ENCODE assay signal across 11 cellular contexts in the genomic region with DNA sequence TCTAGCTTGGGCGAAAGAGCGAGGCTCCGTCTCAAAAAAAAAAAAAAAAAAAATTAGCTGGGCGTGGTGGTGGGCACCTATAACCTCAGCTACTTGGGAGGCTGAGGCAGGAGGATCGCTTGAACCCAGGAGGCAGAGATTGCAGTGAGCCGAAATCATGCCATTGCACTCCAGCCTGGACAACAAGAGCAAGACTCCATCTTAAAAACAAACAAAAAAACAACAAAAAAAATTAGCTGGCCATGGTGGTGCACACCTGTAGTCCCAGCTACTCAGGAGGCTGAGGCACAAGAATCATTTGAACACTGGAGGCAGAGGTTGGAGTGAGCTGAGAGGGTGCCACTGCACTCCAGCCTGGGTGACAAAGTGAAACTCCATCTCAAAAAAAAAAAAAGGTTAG. TPM values are rescaled to one million over a fixed set of nuclear protein-coding genes. Genes with fewer than 3 reads are reported as not detected.
DNase-seq lines count a peak whose midpoint lies in the region; ATAC-seq, FAIRE-seq and TF ChIP-seq lines count a peak whose summit lies in the region.
"Not testable (repeated sequence)": the region's sequence is repeated elsewhere in the genome, so short reads cannot be mapped to it uniquely, and the experiment has no call there.
"Had no signal": no experiment of that assay in that cellular context is flagged by ENCODE, and none has a peak within 500 bp of the region (broad histone marks: within the 10 kb centered on the region; RNA-seq: fewer than 3 reads in every experiment).

No MANE protein-coding gene starts in this region.

- H3K9me3 Mint-ChIP-seq in astrocyte (ENCODE audit: unreplicated experiment); endodermal cell; mesothelial cell of epicardium: not testable (repeated sequence)

- TF ChIP-seq POLR2A in gastrocnemius medialis (IDR thresholded peaks at IDR 0.05); vagina (IDR thresholded peaks at IDR 0.05): not testable (repeated sequence)

- POLR2A ChIA-PET in HEK293 (lab: Yijun Ruan, JAX), result not testable (repeated sequence)

- H3K36me3 Mint-ChIP-seq in astrocyte (ENCODE audit: low read depth, unreplicated experiment); endodermal cell (ENCODE audit: low read depth); mesothelial cell of epicardium: not testable (repeated sequence)

- H3K9ac ChIP-seq in astrocyte (ENCODE audit: low read length); endodermal cell (ENCODE audit: extremely low read depth, low read length, poor library complexity, severe bottlenecking): not testable (repeated sequence)

- not testable (repeated sequence) for H3K36me3 ChIP-seq in HEK293 (ENCODE audit: control insufficient read depth in 2 of 2, insufficient read depth in 1 of 2, low read length in 2 of 2); astrocyte (ENCODE audit: insufficient read depth, low read length); endodermal cell (ENCODE audit: control insufficient read depth, insufficient read depth, low read length); gastrocnemius medialis; vagina

- H3K4me2 ChIP-seq in astrocyte (ENCODE audit: low read length), result not testable (repeated sequence)

- not testable (repeated sequence) for H3K9me3 ChIP-seq in HEK293 (ENCODE audit: control insufficient read depth, insufficient read depth, low read depth, low read length); astrocyte (ENCODE audit: insufficient read depth, low read depth, low read length); endodermal cell (ENCODE audit: control insufficient read depth, low read length); gastrocnemius medialis; vagina

- H4K20me1 ChIP-seq in astrocyte (ENCODE audit: insufficient read depth, low read length), result not testable (repeated sequence)

- H3K4me3 Mint-ChIP-seq in astrocyte (ENCODE audit: unreplicated experiment) (peak overlapping the region; percentile 40), endodermal cell (peak overlapping the region; percentile 33), mesothelial cell of epicardium (peak overlapping the region; percentile 17)

- not testable (repeated sequence) for H3K27ac ChIP-seq in HEK293 (ENCODE audit: extremely low read depth, low read depth, low read length); astrocyte (ENCODE audit: low read depth, low read length); endodermal cell (ENCODE audit: low read depth, low read length)
- H3K27ac ChIP-seq in gastrocnemius medialis (peak overlapping the region in 3 of 4 donors; percentile 76 to 81 (median 78)), substantia nigra (ENCODE audit: low read depth, low read length, poor library complexity, severe bottlenecking) (peak overlapping the region; percentile 98), vagina (peak overlapping the region; percentile 90)

- H2AFZ ChIP-seq in astrocyte (ENCODE audit: low read depth, low read length), result not testable (repeated sequence)

- not testable (repeated sequence) for H3K79me2 ChIP-seq in astrocyte (ENCODE audit: insufficient read depth, low read length)

- in situ Hi-C loops in gastrocnemius medialis (cut with MboI; ENCODE audit: low sequenced_read_pairs in 4 of 4), result not testable (repeated sequence)

- 96 to 100% methylated on average over 1 to 6 of the region's 6 CpGs for WGBS in endodermal cell (ENCODE audit: insufficient coverage in 1 of 2, insufficient read length in 1 of 2), 2 experiments

- ATAC-seq in left ventricle myocardium superior, gastrocnemius medialis: not testable (repeated sequence)

- not testable (repeated sequence) for DNase-seq in astrocyte (ENCODE audit: low read depth); endodermal cell; mesothelial cell of epicardium (ENCODE audit: low spot score in 2 of 2, unreplicated experiment in 2 of 2); gastrocnemius medialis; substantia nigra (lab: John Stamatoyannopoulos, UW); vagina (ENCODE audit: extremely low spot score in 2 of 2)
- DNase-seq in left ventricle myocardium superior, result peak; percentile 5

- H3K27ac Mint-ChIP-seq in astrocyte (ENCODE audit: unreplicated experiment), result peak overlapping the region; percentile 62
- H3K27ac Mint-ChIP-seq in endodermal cell, mesothelial cell of epicardium: not testable (repeated sequence)

- H3K4me1 Mint-ChIP-seq in astrocyte (ENCODE audit: low read depth, unreplicated experiment) (peaks cover 15% of the 10 kb centered on the region), endodermal cell (peaks cover 12% of the 10 kb centered on the region), mesothelial cell of epicardium (peaks cover 53% of the 10 kb centered on the region)

- not testable (repeated sequence) for TF ChIP-seq CTCF in HEK293 (tag by site-specific recombination; IDR thresholded peaks at IDR 0.05); astrocyte (IDR thresholded peaks at IDR 0.05; ENCODE audit: insufficient read depth, low read depth, low read length); endodermal cell (conservative IDR thresholded peaks at IDR 0.05); mesothelial cell of epicardium (IDR thresholded peaks at IDR 0.05; ENCODE audit: unreplicated experiment); gastrocnemius medialis (IDR thresholded peaks at IDR 0.05 in 4 of 5, conservative IDR thresholded peaks at IDR 0.05 in 1 of 5); vagina (IDR thresholded peaks at IDR 0.05)

- FAIRE-seq in astrocyte (lab: Jason Lieb, UNC), result not testable (repeated sequence)

- not testable (repeated sequence) for H3K4me3 ChIP-seq in HEK293 (ENCODE audit: low read depth, low read length); astrocyte (ENCODE audit: insufficient read depth, low read depth, low read length); endodermal cell (ENCODE audit: low read length); gastrocnemius medialis; vagina

- not testable (repeated sequence) for H3K4me1 ChIP-seq in HEK293 (ENCODE audit: control insufficient read depth, insufficient read depth, low read length); endodermal cell (ENCODE audit: control insufficient read depth, insufficient read depth, low read length)
- peaks cover 16% of the 10 kb centered on the region for H3K4me1 ChIP-seq in astrocyte (ENCODE audit: insufficient read depth, low read length)
- H3K4me1 ChIP-seq in gastrocnemius medialis, result peaks cover 26 to 40% of the 10 kb centered on the region in 2 donors
- H3K4me1 ChIP-seq in vagina, result peaks cover 51% of the 10 kb centered on the region

- H3K27me3 Mint-ChIP-seq in astrocyte (ENCODE audit: low read depth, unreplicated experiment); endodermal cell (ENCODE audit: insufficient read depth); mesothelial cell of epicardium (ENCODE audit: low read depth): not testable (repeated sequence)

- not testable (repeated sequence) for H3K27me3 ChIP-seq in astrocyte (ENCODE audit: insufficient read depth, low read length); endodermal cell (ENCODE audit: control insufficient read depth, insufficient read depth, low read length, poor library complexity, severe bottlenecking); gastrocnemius medialis; vagina

- CTCF ChIA-PET in HEK293 (lab: Yijun Ruan, JAX), result interaction anchor here (0.7 to 1.8 kb wide), 4 partner anchors 12 to 627 kb away, joined by 3 to 5 read pairs (median 4); partner anchors contain the start of gene CCNL2

- intact Hi-C loops in left ventricle myocardium superior (cut with micrococcal nuclease); gastrocnemius medialis (cut with DNase I; ENCODE audit: low total_unique reads); vagina (cut with DNase I): not testable (repeated sequence)

RNA-seq across cellular contexts. Expression of gene VWA1, which starts 6.5 kb away (rescaled TPM):
- 60.4 and 81.2 TPM in 2 replicates for total RNA-seq in astrocyte
- total RNA-seq in endodermal cell, result 10 to 100 TPM; 12.7 to 17.4 TPM
- 10.3 TPM for polyA plus RNA-seq in endodermal cell (2013, experiment 1 of 2)
- 5.6 TPM for polyA plus RNA-seq in endodermal cell (2013, experiment 2 of 2)
- total RNA-seq in left ventricle myocardium superior, result 13.5 TPM
- total RNA-seq in mesothelial cell of epicardium, result 57.0 to 59.1 TPM (median 57.7 TPM) in 3 replicates
- total RNA-seq in gastrocnemius medialis, result 1 to 10 TPM; 2.1 to 8.3 (median 6.0) TPM
- 35.8 TPM for total RNA-seq in vagina
- total RNA-seq: CD4-positive, alpha-beta T cell had no signal

RNA-seq across cellular contexts. Expression of gene ANKRD65, which starts 7.9 kb away (rescaled TPM):
- total RNA-seq in astrocyte, result 0.64 TPM in 1 of 2 replicates, not detected in the other
- 1 to 10 TPM; 1.6 TPM for total RNA-seq in endodermal cell
- polyA plus RNA-seq in endodermal cell (2013, experiment 1 of 2), result 0.78 TPM
- polyA plus RNA-seq in endodermal cell (2013, experiment 2 of 2), result 1.7 TPM
- total RNA-seq in left ventricle myocardium superior, result 2.1 TPM
- 10.9 to 12.3 TPM (median 11.3 TPM) in 3 replicates for total RNA-seq in mesothelial cell of epicardium
- total RNA-seq in gastrocnemius medialis, result 1 to 10 TPM in 3 of 4 donors, under 1 TPM in 1; 0.16 to 1.8 (median 1.3) TPM
- 3.2 TPM for total RNA-seq in vagina
- total RNA-seq: Calu3; CD4-positive, alpha-beta T cell; HT1080 had no signal

RNA-seq across cellular contexts. Expression of gene ATAD3C, which starts 20.5 kb away (rescaled TPM):
- total RNA-seq in astrocyte, result 1.8 and 2.5 TPM in 2 replicates
- under 1 TPM; 0.55 TPM for total RNA-seq in endodermal cell
- polyA plus RNA-seq in endodermal cell (2013, experiment 1 of 2), result 0.78 TPM
- polyA plus RNA-seq in endodermal cell (2013, experiment 2 of 2), result 0.21 TPM
- total RNA-seq in left ventricle myocardium superior, result 1.9 TPM
- 2.2 to 3.9 TPM (median 2.9 TPM) in 3 replicates for total RNA-seq in mesothelial cell of epicardium
- under 1 TPM in 1 of 4 donors, not detected in 3; 0.07 TPM for total RNA-seq in gastrocnemius medialis
- not detected for total RNA-seq in vagina
- total RNA-seq: HT1080 had no signal

RNA-seq across cellular contexts. Expression of gene MRPL20, which starts 21.9 kb away (rescaled TPM):
- total RNA-seq in astrocyte (87.3 and 88.5 TPM in 2 replicates), endodermal cell (100 to 1,000 TPM; 109 to 129 TPM), left ventricle myocardium superior (155 TPM), mesothelial cell of epicardium (87.9 to 98.2 TPM (median 94.7 TPM) in 3 replicates), gastrocnemius medialis (100 to 1,000 TPM; 167 to 260 (median 203) TPM), vagina (84.2 TPM)
- 104 TPM for polyA plus RNA-seq in endodermal cell (2013, experiment 1 of 2)
- polyA plus RNA-seq in endodermal cell (2013, experiment 2 of 2), result 98.2 TPM

RNA-seq across cellular contexts. Expression of gene CCNL2, which starts 29.8 kb away (rescaled TPM):
- total RNA-seq in astrocyte (194 and 197 TPM in 2 replicates), endodermal cell (100 to 1,000 TPM; 187 to 244 TPM), left ventricle myocardium superior (61.0 TPM), mesothelial cell of epicardium (396 to 423 TPM (median 405 TPM) in 3 replicates), gastrocnemius medialis (10 to 100 TPM; 35.0 to 91.1 (median 43.7) TPM), vagina (319 TPM)
- polyA plus RNA-seq in endodermal cell (2013, experiment 1 of 2), result 255 TPM
- polyA plus RNA-seq in endodermal cell (2013, experiment 2 of 2), result 217 TPM
